Comparison of ENCODE assay signal across 22 cellular contexts in genomic region chr12:123686636-123687190, GRCh38. TPM values are rescaled to one million over a fixed set of nuclear protein-coding genes. Genes with fewer than 3 reads are reported as not detected.
DNase-seq lines count a peak whose midpoint lies in the region; ATAC-seq and TF ChIP-seq lines count a peak whose summit lies in the region.
"Had no signal": no experiment of that assay in that cellular context is flagged by ENCODE, and none has a peak within 500 bp of the region (broad histone marks: within the 10 kb centered on the region; RNA-seq: fewer than 3 reads in every experiment).

No MANE protein-coding gene starts in this region.

- H3K27me3 ChIP-seq in hepatocyte, result no peaks in the 10 kb centered on the region
- H3K27me3 ChIP-seq: BLaER1 had no signal

- no peak overlapping the region for H3K4me3 Mint-ChIP-seq in nephron progenitor cell
- H3K4me3 Mint-ChIP-seq in stimulated activated memory B cell treated with anti-CD40 and anti-IgM and Interleukin-4, amounts not matched to agents 10 μg/mL and 1 μg/mL and 100 μg/mL, for 72 hours, result no peak overlapping the region
- H3K4me3 Mint-ChIP-seq: B cell; CD14-positive monocyte; CD4-positive, alpha-beta T cell; CD8-positive, alpha-beta memory T cell had no signal

- no peaks in the 10 kb centered on the region for H3K27me3 Mint-ChIP-seq in nephron progenitor cell (ENCODE audit: low read depth, poor library complexity)
- H3K27me3 Mint-ChIP-seq in stimulated activated memory B cell treated with anti-CD40 and anti-IgM and Interleukin-4, amounts not matched to agents 10 μg/mL and 1 μg/mL and 100 μg/mL, for 72 hours, result no peaks in the 10 kb centered on the region
- H3K27me3 Mint-ChIP-seq: B cell; CD4-positive, alpha-beta T cell; CD8-positive, alpha-beta memory T cell had no signal

- no peak overlapping the region for H3K4me3 ChIP-seq in hepatocyte
- H3K4me3 ChIP-seq: BLaER1, GM12878, HAP-1 had no signal

- ATAC-seq in stimulated activated memory B cell treated with anti-CD40 and anti-IgM and Interleukin-4, amounts not matched to agents 10 μg/mL and 1 μg/mL and 100 μg/mL, for 72 hours, result no peak
- ATAC-seq in GM18520 (IDR thresholded peaks at IDR 0.05; ENCODE audit: unreplicated experiment), result no peak
- ATAC-seq in HG02981 (IDR thresholded peaks at IDR 0.05; ENCODE audit: unreplicated experiment), result no peak

- H3K4me1 ChIP-seq in hepatocyte (ENCODE audit: insufficient read depth), result no peaks in the 10 kb centered on the region
- H3K4me1 ChIP-seq: BLaER1, HAP-1 had no signal

- no peak overlapping the region for H2AFZ ChIP-seq in hepatocyte

- DNase-seq in nephron progenitor cell, result no peak
- no peak for DNase-seq in HuH-7 (ENCODE audit: low spot score)
- no peak for DNase-seq in hepatocyte (ENCODE audit: low spot score)
- DNase-seq: CD4-positive, alpha-beta T cell; CD8-positive, alpha-beta memory T cell; COR-L47; DMS 273 treated with DMSO at 0.1 percent for 48 hours; DMS79; EL; GDM1; GOT3 had no signal

- 95% methylated on average over 18 of the region's 18 CpGs for WGBS in hepatocyte (ENCODE audit: low lambda C conversion rate, missing lambda C conversion rate)

- no peak overlapping the region for H3K4me2 ChIP-seq in hepatocyte
- H3K4me2 ChIP-seq: BLaER1 had no signal

- H3K4me1 Mint-ChIP-seq in nephron progenitor cell, result peaks cover 6% of the 10 kb centered on the region
- peaks cover 14% of the 10 kb centered on the region for H3K4me1 Mint-ChIP-seq in stimulated activated memory B cell treated with anti-CD40 and anti-IgM and Interleukin-4, amounts not matched to agents 10 μg/mL and 1 μg/mL and 100 μg/mL, for 72 hours
- H3K4me1 Mint-ChIP-seq: CD8-positive, alpha-beta memory T cell had no signal

- H3K79me2 ChIP-seq in hepatocyte, result no peaks in the 10 kb centered on the region

- H3K27ac ChIP-seq in C4-2B, result peak overlapping the region; percentile 47
- H3K27ac ChIP-seq in VCaP, result peak overlapping the region; percentile 98
- H3K27ac ChIP-seq in hepatocyte, result no peak overlapping the region
- H3K27ac ChIP-seq: 22Rv1, BLaER1 had no signal

- TF ChIP-seq CTCF in C4-2B (conservative IDR thresholded peaks at IDR 0.05), result no peak
- no peak for TF ChIP-seq CTCF in VCaP (conservative IDR thresholded peaks at IDR 0.05)
- TF ChIP-seq CTCF in nephron progenitor cell (IDR thresholded peaks at IDR 0.05), result no peak
- TF ChIP-seq CTCF in hepatocyte (IDR thresholded peaks at IDR 0.05; ENCODE audit: poor library complexity), result no peak

- H4K20me1 ChIP-seq in hepatocyte (ENCODE audit: insufficient read depth, poor library complexity, severe bottlenecking), result no peaks in the 10 kb centered on the region
- H4K20me1 ChIP-seq: BLaER1 had no signal

- H3K36me3 Mint-ChIP-seq in nephron progenitor cell (ENCODE audit: low read depth), result peaks cover 48% of the 10 kb centered on the region
- H3K36me3 Mint-ChIP-seq in stimulated activated memory B cell treated with anti-CD40 and anti-IgM and Interleukin-4, amounts not matched to agents 10 μg/mL and 1 μg/mL and 100 μg/mL, for 72 hours, result peaks cover 24% of the 10 kb centered on the region
- H3K36me3 Mint-ChIP-seq: CD14-positive monocyte had no signal

- no peaks in the 10 kb centered on the region for H3K36me3 ChIP-seq in hepatocyte (replicated peaks; ENCODE audit: insufficient read depth, low read depth)
- H3K36me3 ChIP-seq: HAP-1 had no signal

- H3K9me3 Mint-ChIP-seq in nephron progenitor cell, result no peaks in the 10 kb centered on the region
- no peaks in the 10 kb centered on the region for H3K9me3 Mint-ChIP-seq in stimulated activated memory B cell treated with anti-CD40 and anti-IgM and Interleukin-4, amounts not matched to agents 10 μg/mL and 1 μg/mL and 100 μg/mL, for 72 hours
- H3K9me3 Mint-ChIP-seq: CD14-positive monocyte; CD4-positive, alpha-beta T cell; CD8-positive, alpha-beta memory T cell had no signal

- H3K27ac Mint-ChIP-seq in nephron progenitor cell, result peak overlapping the region; percentile 72
- H3K27ac Mint-ChIP-seq in stimulated activated memory B cell treated with anti-CD40 and anti-IgM and Interleukin-4, amounts not matched to agents 10 μg/mL and 1 μg/mL and 100 μg/mL, for 72 hours, result peak overlapping the region; percentile 55
- H3K27ac Mint-ChIP-seq: B cell; CD4-positive, alpha-beta T cell had no signal

- H3K9me2 ChIP-seq in hepatocyte (replicated peaks; ENCODE audit: insufficient read depth), result no peaks in the 10 kb centered on the region

- H3K9me3 ChIP-seq in hepatocyte (ENCODE audit: low read depth), result no peaks in the 10 kb centered on the region
- H3K9me3 ChIP-seq: BLaER1, HAP-1 had no signal

RNA-seq across cellular contexts. Expression of gene TCTN2, which starts 15.8 kb away (rescaled TPM):
- 4.4 and 4.7 TPM in 2 replicates for total RNA-seq in hepatocyte
- 2.7 and 2.9 TPM in 2 replicates for polyA plus RNA-seq in hepatocyte

RNA-seq across cellular contexts. Expression of gene ATP6V0A2, which starts 25.4 kb away (rescaled TPM):
- 21.6 and 25.8 TPM in 2 replicates for total RNA-seq in hepatocyte
- 14.6 and 19.0 TPM in 2 replicates for polyA plus RNA-seq in hepatocyte

RNA-seq across cellular contexts. Expression of gene GTF2H3, which starts 53.1 kb away (rescaled TPM):
- total RNA-seq in hepatocyte, result 27.4 and 45.6 TPM in 2 replicates
- polyA plus RNA-seq in hepatocyte, result 9.0 and 13.5 TPM in 2 replicates

RNA-seq across cellular contexts. Expression of gene EIF2B1, which starts 53.2 kb away (rescaled TPM):
- total RNA-seq in hepatocyte, result 35.0 and 48.1 TPM in 2 replicates
- polyA plus RNA-seq in hepatocyte, result 33.2 and 43.8 TPM in 2 replicates
